In genomic region chr2:64646007-64646880, GRCh38 we compare ENCODE assay signal across 8 cellular contexts. TPM values are rescaled to one million over a fixed set of nuclear protein-coding genes. Genes with fewer than 3 reads are reported as not detected.
DNase-seq lines count a peak whose midpoint lies in the region; ATAC-seq and TF ChIP-seq lines count a peak whose summit lies in the region.

No MANE protein-coding gene starts in this region.

- no peak overlapping the region for H2BK20ac ChIP-seq in IMR-90 (ENCODE audit: low read depth, low read length)

- H2AFZ ChIP-seq in IMR-90 (replicated peaks; ENCODE audit: low read length, poor library complexity) = no peak overlapping the region
- H2AFZ ChIP-seq in neural cell (ENCODE audit: low read depth, low read length) = no peak overlapping the region

- H3K18ac ChIP-seq in IMR-90 (ENCODE audit: low read depth, low read length) = no peak overlapping the region

- H2BK15ac ChIP-seq in IMR-90 (ENCODE audit: low read depth, low read length) = no peak overlapping the region

- no TSS peak for BruUV-seq in IMR-90 (replicated peaks; lab: Mats Ljungman, UMichigan)

- H3K36me3 ChIP-seq in IMR-90 (ENCODE audit: control insufficient read depth, insufficient read depth, low read length) (no peaks in the 10 kb centered on the region), esophagus squamous epithelium (peaks cover 0 to 5% (median 0%) of the 10 kb centered on the region in 3 donors), neural cell (ENCODE audit: insufficient read depth, low read length) (no peaks in the 10 kb centered on the region)

- no peak overlapping the region for H2BK5ac ChIP-seq in IMR-90 (ENCODE audit: low read depth, low read length, poor library complexity, severe bottlenecking)

- H4K5ac ChIP-seq in IMR-90 (ENCODE audit: low read depth, low read length) = no peak overlapping the region

- H3K9me2 ChIP-seq in neural cell (ENCODE audit: insufficient read depth, low read length) = no peaks in the 10 kb centered on the region

- H3K9me3 ChIP-seq in IMR-90 (ENCODE audit: control insufficient read depth, insufficient read depth, low read length) (no peaks in the 10 kb centered on the region), esophagus squamous epithelium (no peaks in the 10 kb centered on the region), neural cell (ENCODE audit: low read length) (no peaks in the 10 kb centered on the region)

- no peak overlapping the region for H3K4ac ChIP-seq in IMR-90 (ENCODE audit: low read depth, low read length)

- no peak overlapping the region for H2AK5ac ChIP-seq in IMR-90 (ENCODE audit: low read depth, low read length)

- H4K91ac ChIP-seq in IMR-90 (ENCODE audit: insufficient read depth, low read depth, low read length) = no peak overlapping the region

- peaks cover 19 to 59% of the 10 kb centered on the region in 2 experiments for H3K79me1 ChIP-seq in IMR-90 (ENCODE audit: low read depth in 1 of 2, low read length in 2 of 2)

- in situ Hi-C loops in IMR-90 (cut with MboI; ENCODE audit: low sequenced_read_pairs) = no loop called here

- no peak overlapping the region for H2AK9ac ChIP-seq in IMR-90 (replicated peaks; ENCODE audit: low read depth, low read length, poor library complexity)

- WGBS in IMR-90 (ENCODE audit: extremely low coverage in 2 of 2, insufficient read length in 1 of 2), 2 experiments = no CpG with 5 or more reads among the region's 9 CpGs
- WGBS in esophagus squamous epithelium, 2 donors = 5 to 6% methylated on average over 9 of the region's 9 CpGs

- no peak overlapping the region for H3K4me2 ChIP-seq in IMR-90 (ENCODE audit: low read depth, low read length)
- no peak overlapping the region for H3K4me2 ChIP-seq in neural cell (ENCODE audit: low read length)

- TF ChIP-seq RAD21 in IMR-90 (IDR thresholded peaks at IDR 0.05; ENCODE audit: low read length) (peak; percentile 89), neural cell (conservative IDR thresholded peaks at IDR 0.05) (peak; percentile 79)

- no peaks in the 10 kb centered on the region for H3K27me3 Mint-ChIP-seq in CD14-positive monocyte (ENCODE audit: low read depth in 3 of 3)
- H3K27me3 Mint-ChIP-seq in stimulated activated naive CD8-positive, alpha-beta T cell treated with anti-CD3 and anti-CD28 coated beads, Interleukin-15, amount 100 ng/mL, for 72 hours = no peaks in the 10 kb centered on the region

- H3K27ac ChIP-seq in IMR-90 (ENCODE audit: insufficient read depth, low read length) (no peak overlapping the region), esophagus squamous epithelium (peak overlapping the region; percentile 11 to 100 (median 91)), neural cell (ENCODE audit: low read length) (no peak overlapping the region)

- peaks cover 86% of the 10 kb centered on the region for H3K4me1 Mint-ChIP-seq in CD14-positive monocyte
- peaks cover 92% of the 10 kb centered on the region for H3K4me1 Mint-ChIP-seq in stimulated activated naive CD8-positive, alpha-beta T cell treated with anti-CD3 and anti-CD28 coated beads, Interleukin-15, amount 100 ng/mL, for 72 hours

- POLR2A ChIA-PET in IMR-90 (lab: Charles Lee; ENCODE audit: unreplicated experiment) = interaction anchor here (0.6 kb wide), 2 partner anchors 18 to 102 kb away, joined by 3 to 6 read pairs; no protein-coding TSS in a partner anchor

- H3K27me3 ChIP-seq in IMR-90 (ENCODE audit: control insufficient read depth, insufficient read depth, low read length) (no peaks in the 10 kb centered on the region), esophagus squamous epithelium (no peaks in the 10 kb centered on the region), neural cell (ENCODE audit: insufficient read depth, low read depth, low read length) (no peaks in the 10 kb centered on the region)

- H3F3A ChIP-seq in neural cell (ENCODE audit: insufficient read depth, low read length, poor library complexity, severe bottlenecking) = no peaks in the 10 kb centered on the region

- no peak overlapping the region for H4K8ac ChIP-seq in IMR-90 (ENCODE audit: low read depth in 2 of 2, low read length in 2 of 2)

- ATAC-seq in IMR-90 (ENCODE audit: low read depth) = 0 out of 2 replicates have a peak, but pooled peaks have one; percentile 18
- ATAC-seq in stimulated activated naive CD8-positive, alpha-beta T cell treated with anti-CD3 and anti-CD28 coated beads, Interleukin-15, amount 100 ng/mL, for 72 hours = no peak

- peaks cover 87% of the 10 kb centered on the region for H3K79me2 ChIP-seq in neural cell (replicated peaks; ENCODE audit: insufficient read depth, low read length)

- intact Hi-C loops in CD14-positive monocyte (cut with micrococcal nuclease) (loop anchor here (2.0 to 10.0 kb wide), 3 partner anchors 105 to 221 kb away; partner anchors contain the start of gene AFTPH (in 1 of the 2)), IMR-90 (cut with micrococcal nuclease) (loop anchor here (1.0 to 10.0 kb wide), 3 partner anchors 121 to 399 kb away; no protein-coding TSS in a partner anchor), esophagus squamous epithelium (cut with DNase I) (loop anchor here (10.0 kb wide), 1 partner anchor 61 kb away; no protein-coding TSS in a partner anchor)

- no peak overlapping the region for H3K14ac ChIP-seq in IMR-90 (replicated peaks; ENCODE audit: low read depth, low read length)

- peaks cover 0 to 3% (median 0%) of the 10 kb centered on the region in 7 donors for H3K9me3 Mint-ChIP-seq in CD14-positive monocyte
- H3K9me3 Mint-ChIP-seq in stimulated activated naive CD8-positive, alpha-beta T cell treated with anti-CD3 and anti-CD28 coated beads, Interleukin-15, amount 100 ng/mL, for 72 hours = no peaks in the 10 kb centered on the region

- no peak overlapping the region for H3K56ac ChIP-seq in IMR-90 (ENCODE audit: extremely low read depth, insufficient read depth, low read length)

- peak; percentile 39; the same call in 1 of the 2 replicates for TF ChIP-seq POLR2A in IMR-90 (IDR thresholded peaks at IDR 0.05; ENCODE audit: low read depth, low read length)
- no peak for TF ChIP-seq POLR2A in esophagus squamous epithelium (IDR thresholded peaks at IDR 0.05)

- peak overlapping the region in 1 of 2 donors; percentile 12 for H3K4me3 Mint-ChIP-seq in CD14-positive monocyte
- H3K4me3 Mint-ChIP-seq in stimulated activated naive CD8-positive, alpha-beta T cell treated with anti-CD3 and anti-CD28 coated beads, Interleukin-15, amount 100 ng/mL, for 72 hours = peak overlapping the region; percentile 42 to 53

- DNase-seq in CD14-positive monocyte (ENCODE audit: low spot score) (peak; percentile 75), IMR-90 (peak; percentile 69), OCI-M1 (lab: John Stamatoyannopoulos, UW) (peak; percentile 87), esophagus squamous epithelium (lab: John Stamatoyannopoulos, UW) (no peak), HPDE6-E6E7 (ENCODE audit: extremely low spot score) (no peak)
- DNase-seq in activated T-cell treated with anti-CD3 and anti-CD28 coated beads, Interleukin-2, amount 50 U/mL, for 1 hour = peak; percentile 89
- DNase-seq in stimulated activated naive CD8-positive, alpha-beta T cell treated with anti-CD3 and anti-CD28 coated beads, Interleukin-15, amount 100 ng/mL, for 72 hours = peak; percentile 78 to 80

- peaks cover 63% of the 10 kb centered on the region for H4K20me1 ChIP-seq in IMR-90 (ENCODE audit: insufficient read depth, low read length)
- H4K20me1 ChIP-seq in neural cell (ENCODE audit: insufficient read depth) = no peaks in the 10 kb centered on the region

- H3K27ac Mint-ChIP-seq in CD14-positive monocyte = peak overlapping the region; percentile 13 to 96 (median 68)
- H3K27ac Mint-ChIP-seq in stimulated activated naive CD8-positive, alpha-beta T cell treated with anti-CD3 and anti-CD28 coated beads, Interleukin-15, amount 100 ng/mL, for 72 hours = no peak overlapping the region

- H3K23ac ChIP-seq in IMR-90 (ENCODE audit: low read depth, low read length) = no peak overlapping the region

- dilution Hi-C loops in IMR-90 (cut with HindIII; ENCODE audit: low sequenced_read_pairs, unreplicated experiment) = no loop called here

- TF ChIP-seq EP300 in neural cell (conservative IDR thresholded peaks at IDR 0.05; ENCODE audit: poor library complexity, severe bottlenecking) = no peak

- H3K9ac ChIP-seq in IMR-90 (ENCODE audit: low read depth, low read length) = no peak overlapping the region
- no peak overlapping the region for H3K9ac ChIP-seq in neural cell (ENCODE audit: low read length)

- H3K4me3 ChIP-seq in IMR-90 (ENCODE audit: insufficient read depth, low read depth, low read length) (no peak overlapping the region), esophagus squamous epithelium (peak overlapping the region in 3 of 4 donors; percentile 6 to 49 (median 10)), neural cell (ENCODE audit: low read length) (no peak overlapping the region)

- H3K36me3 Mint-ChIP-seq in CD14-positive monocyte = peaks cover 9 to 10% of the 10 kb centered on the region in 2 donors

- H2BK120ac ChIP-seq in IMR-90 (ENCODE audit: low read depth, low read length) = no peak overlapping the region

- H3K4me1 ChIP-seq in IMR-90 (ENCODE audit: control insufficient read depth, insufficient read depth, low read length) (peaks cover 8% of the 10 kb centered on the region), esophagus squamous epithelium (peaks cover 30 to 100% (median 59%) of the 10 kb centered on the region in 3 donors)

- TF ChIP-seq CTCF in CD14-positive monocyte (IDR thresholded peaks at IDR 0.05) (peak; percentile 97), IMR-90 (conservative IDR thresholded peaks at IDR 0.05; ENCODE audit: low read depth, low read length) (peak; percentile 92), esophagus squamous epithelium (IDR thresholded peaks at IDR 0.05) (peak; percentile 89 to 98 (median 95)), neural cell (IDR thresholded peaks at IDR 0.05; ENCODE audit: poor library complexity, severe bottlenecking) (peak; percentile 86)

- CTCF ChIA-PET in IMR-90 (lab: Yijun Ruan, JAX) = interaction anchor here (0.6 to 3.2 kb wide), 22 partner anchors 10 to 541 kb away, joined by 3 to 21 read pairs (median 4); no protein-coding TSS in a partner anchor

- H3K9me1 ChIP-seq in IMR-90 (ENCODE audit: insufficient read depth, low read length) = peaks cover 15% of the 10 kb centered on the region; the same call in 1 of the 2 replicates

TF ChIP-seq in IMR-90, 13 proteins besides CTCF, POLR2A, EP300 and RAD21 (continues in another document):
- TF ChIP-seq RCOR1 (IDR thresholded peaks at IDR 0.05; ENCODE audit: insufficient replicate concordance, low read length) (peak; percentile 56), MAZ (IDR thresholded peaks at IDR 0.05; ENCODE audit: borderline replicate concordance, low read depth, low read length) (no peak)

RNA-seq across cellular contexts. Expression of gene SERTAD2, which starts 7.5 kb away (rescaled TPM):
- 1 to 10 TPM; 8.5 to 8.8 TPM for polyA plus RNA-seq in CD14-positive monocyte
- 5.0 and 6.7 TPM in 2 replicates for total RNA-seq in IMR-90 (2012; rRNA removed)
- 11.0 and 12.7 TPM in 2 replicates for polyA plus RNA-seq in IMR-90 (2012; rRNA removed)
- 5.3 and 11.9 TPM in 2 replicates for polyA plus RNA-seq in IMR-90 (2012; cell fraction: cytosol; rRNA removed)
- 6.0 TPM in 2 replicates for polyA plus RNA-seq in IMR-90 (2012; cell fraction: nucleus; rRNA removed; ENCODE audit: low replicate concordance)
- 10 to 100 TPM; 19.5 to 54.0 (median 20.8) TPM for total RNA-seq in esophagus squamous epithelium
- polyA plus RNA-seq in neural cell = 4.7 TPM in 2 replicates
- polyA minus RNA-seq in neural cell = 9.3 and 13.8 TPM in 2 replicates

Comparison
In these comparisons a context has a peak if more than half of its experiments do, and no peak if none do; other contexts are left out.
1. DNase-seq: peak in CD14-positive monocyte (single experiment), IMR-90 (single experiment), OCI-M1 (single experiment), activated T-cell treated with anti-CD3 and anti-CD28 coated beads, Interleukin-2, amount 50 U/mL, for 1 hour (single experiment) and stimulated activated naive CD8-positive, alpha-beta T cell treated with anti-CD3 and anti-CD28 coated beads, Interleukin-15, amount 100 ng/mL, for 72 hours (2 of 2); none in esophagus squamous epithelium (single experiment) and HPDE6-E6E7 (single experiment).
2. H3K27ac Mint-ChIP-seq: peak in CD14-positive monocyte (7 of 7); none in stimulated activated naive CD8-positive, alpha-beta T cell treated with anti-CD3 and anti-CD28 coated beads, Interleukin-15, amount 100 ng/mL, for 72 hours (0 of 2).
3. H3K27ac ChIP-seq: peak in esophagus squamous epithelium (4 of 4); none in IMR-90 (single experiment) and neural cell (single experiment).
4. H3K4me3 ChIP-seq: peak in esophagus squamous epithelium (3 of 4); none in IMR-90 (single experiment) and neural cell (single experiment).
5. Peak in every context shown above with its lines, with median percentiles within 50 percentile points of each other: CTCF ChIP-seq.